ENCODE assay signal across 10 cellular contexts in the genomic region with DNA sequence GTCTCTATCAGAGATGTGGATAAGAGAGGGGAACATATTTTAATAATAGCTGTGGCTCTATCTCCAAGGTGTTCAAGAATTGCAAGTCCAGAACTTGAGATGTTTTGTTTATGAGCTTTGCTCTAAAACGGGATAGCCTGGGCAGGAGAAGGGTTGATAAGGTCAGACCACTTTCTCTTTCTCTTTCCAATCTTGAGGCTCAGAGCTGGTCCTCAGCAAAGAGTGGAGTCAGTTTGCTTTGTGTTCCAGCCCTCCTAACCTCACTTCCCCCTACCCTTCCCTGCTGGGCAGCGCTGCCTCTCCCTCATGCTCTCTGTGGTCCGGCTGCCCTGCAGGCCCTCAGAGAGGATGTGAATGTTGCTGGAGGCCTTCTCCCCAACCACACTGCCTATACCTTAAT. TPM values are rescaled to one million over a fixed set of nuclear protein-coding genes. Genes with fewer than 3 reads are reported as not detected.
A peak's percentile ranks its signal among the peaks of the same experiment; 100 is the strongest.
DNase-seq lines count a peak whose midpoint lies in the region; ATAC-seq and TF ChIP-seq lines count a peak whose summit lies in the region.
"Had no signal": no experiment of that assay in that cellular context is flagged by ENCODE, and none has a peak within 500 bp of the region (broad histone marks: within the 10 kb centered on the region; RNA-seq: fewer than 3 reads in every experiment).

No MANE protein-coding gene starts in this region.

- H3K56ac ChIP-seq in H9 (ENCODE audit: insufficient read length, low read depth, low read length) = no peak overlapping the region

- intact Hi-C loops in activated T-helper 2 cell treated with anti-CD3 and anti-CD28 coated beads, Interferon-gamma antibody, Interleukin-2, Interleukin-4, amounts not matched to agents 10 μg/mL and 5 μg/mL and 100 μg/mL, durations not matched to agents 14 hours and 24 hours and 36 hours (cut with micrococcal nuclease) = no loop called here
- intact Hi-C loops in breast epithelium (cut with DNase I; ENCODE audit: low total_unique reads) = no loop called here

- no peak overlapping the region for H2BK12ac ChIP-seq in H9 (ENCODE audit: insufficient read length, low read depth, low read length)

- H3K9me3 ChIP-seq in H9 (ENCODE audit: control insufficient read depth, low read depth, low read length) (no peaks in the 10 kb centered on the region), breast epithelium (no peaks in the 10 kb centered on the region)

- H2BK15ac ChIP-seq in H9 (ENCODE audit: low read depth, low read length) = no peak overlapping the region

- H4K91ac ChIP-seq in H9 (ENCODE audit: insufficient read length, low read depth, low read length) = no peak overlapping the region

- TF ChIP-seq CTCF in H9 (conservative IDR thresholded peaks at IDR 0.05) (no peak), breast epithelium (IDR thresholded peaks at IDR 0.05) (no peak)

- H3K4me2 ChIP-seq in H9 (ENCODE audit: insufficient read depth, insufficient read length, low read length) = no peak overlapping the region

- H3K18ac ChIP-seq in H9 (ENCODE audit: insufficient read length, low read depth, low read length) = no peak overlapping the region

- peak; percentile 32 to 57 for ATAC-seq in activated T-cell treated with anti-CD3 and anti-CD28 coated beads, Interleukin-2, amount 50 U/mL, for 72 hours (replicated peaks in 1 of 2)
- ATAC-seq in stimulated activated effector memory CD8-positive, alpha-beta T cell treated with anti-CD3 and anti-CD28 coated beads, Interleukin-12 subunit alpha, Interleukin-12 subunit beta, amount 100 ng/mL, for 72 hours = peak; percentile 31
- no peak for ATAC-seq in GM21737 (IDR thresholded peaks at IDR 0.05; ENCODE audit: unreplicated experiment)

- peak overlapping the region; percentile 41 to 53 for H3K4me3 Mint-ChIP-seq in activated T-cell treated with anti-CD3 and anti-CD28 coated beads, Interleukin-2, amount 50 U/mL, for 72 hours
- no peak overlapping the region for H3K4me3 Mint-ChIP-seq in activated T-helper 2 cell treated with anti-CD3 and anti-CD28 coated beads, Interferon-gamma antibody, Interleukin-2, Interleukin-4, amounts not matched to agents 10 μg/mL and 5 μg/mL and 100 μg/mL, durations not matched to agents 14 hours and 24 hours and 36 hours (ENCODE audit: low read depth)
- peak overlapping the region; percentile 36 for H3K4me3 Mint-ChIP-seq in stimulated activated effector memory CD8-positive, alpha-beta T cell treated with anti-CD3 and anti-CD28 coated beads, Interleukin-12 subunit alpha, Interleukin-12 subunit beta, amount 100 ng/mL, for 72 hours
- no peak overlapping the region for H3K4me3 Mint-ChIP-seq in H9

- H3K4ac ChIP-seq in H9 (ENCODE audit: low read depth, low read length) = no peak overlapping the region

- no peaks in the 10 kb centered on the region for H3K79me1 ChIP-seq in H9 (ENCODE audit: insufficient read depth, low read depth, low read length, poor library complexity, severe bottlenecking)

- H3K9ac ChIP-seq in H9 (ENCODE audit: extremely low read depth, insufficient read length, low read length) = no peak overlapping the region
- H3K9ac ChIP-seq: parathyroid adenoma had no signal

- H3K23me2 ChIP-seq in H9 (ENCODE audit: insufficient read length, low read depth, low read length, poor library complexity, severe bottlenecking) = no peaks in the 10 kb centered on the region

- no peaks in the 10 kb centered on the region for H3K27me3 Mint-ChIP-seq in activated T-cell treated with anti-CD3 and anti-CD28 coated beads, Interleukin-2, amount 50 U/mL, for 72 hours (ENCODE audit: low read depth)
- H3K27me3 Mint-ChIP-seq in activated T-helper 2 cell treated with anti-CD3 and anti-CD28 coated beads, Interferon-gamma antibody, Interleukin-2, Interleukin-4, amounts not matched to agents 10 μg/mL and 5 μg/mL and 100 μg/mL, durations not matched to agents 14 hours and 24 hours and 36 hours (ENCODE audit: low read depth) = no peaks in the 10 kb centered on the region
- peaks cover 1% of the 10 kb centered on the region for H3K27me3 Mint-ChIP-seq in H9 (ENCODE audit: low read depth)

- peaks cover 3 to 10% of the 10 kb centered on the region in 2 donors for H3K36me3 Mint-ChIP-seq in activated T-cell treated with anti-CD3 and anti-CD28 coated beads, Interleukin-2, amount 50 U/mL, for 72 hours (ENCODE audit: insufficient read depth in 2 of 2)
- peaks cover 25% of the 10 kb centered on the region for H3K36me3 Mint-ChIP-seq in activated T-helper 2 cell treated with anti-CD3 and anti-CD28 coated beads, Interferon-gamma antibody, Interleukin-2, Interleukin-4, amounts not matched to agents 10 μg/mL and 5 μg/mL and 100 μg/mL, durations not matched to agents 14 hours and 24 hours and 36 hours (ENCODE audit: low read depth)
- H3K36me3 Mint-ChIP-seq in stimulated activated effector memory CD8-positive, alpha-beta T cell treated with anti-CD3 and anti-CD28 coated beads, Interleukin-12 subunit alpha, Interleukin-12 subunit beta, amount 100 ng/mL, for 72 hours = peaks cover 33% of the 10 kb centered on the region
- no peaks in the 10 kb centered on the region for H3K36me3 Mint-ChIP-seq in H9 (ENCODE audit: insufficient read depth in 1 of 3, low read depth in 3 of 3)

- peak overlapping the region; percentile 21 for H3K27ac Mint-ChIP-seq in activated T-cell treated with anti-CD3 and anti-CD28 coated beads, Interleukin-2, amount 50 U/mL, for 72 hours
- H3K27ac Mint-ChIP-seq in activated T-helper 2 cell treated with anti-CD3 and anti-CD28 coated beads, Interferon-gamma antibody, Interleukin-2, Interleukin-4, amounts not matched to agents 10 μg/mL and 5 μg/mL and 100 μg/mL, durations not matched to agents 14 hours and 24 hours and 36 hours = peak overlapping the region; percentile 37
- peak overlapping the region; percentile 63 for H3K27ac Mint-ChIP-seq in stimulated activated effector memory CD8-positive, alpha-beta T cell treated with anti-CD3 and anti-CD28 coated beads, Interleukin-12 subunit alpha, Interleukin-12 subunit beta, amount 100 ng/mL, for 72 hours
- no peak overlapping the region; a peak in 1 of 7 replicates for H3K27ac Mint-ChIP-seq in H9

- no CpG with 5 or more reads among the region's 3 CpGs for WGBS in H9 (ENCODE audit: extremely low coverage, insufficient read length, low lambda C conversion rate)

- H3K9me3 Mint-ChIP-seq in activated T-cell treated with anti-CD3 and anti-CD28 coated beads, Interleukin-2, amount 50 U/mL, for 72 hours = no peaks in the 10 kb centered on the region
- H3K9me3 Mint-ChIP-seq in activated T-helper 2 cell treated with anti-CD3 and anti-CD28 coated beads, Interferon-gamma antibody, Interleukin-2, Interleukin-4, amounts not matched to agents 10 μg/mL and 5 μg/mL and 100 μg/mL, durations not matched to agents 14 hours and 24 hours and 36 hours = no peaks in the 10 kb centered on the region
- no peaks in the 10 kb centered on the region for H3K9me3 Mint-ChIP-seq in stimulated activated effector memory CD8-positive, alpha-beta T cell treated with anti-CD3 and anti-CD28 coated beads, Interleukin-12 subunit alpha, Interleukin-12 subunit beta, amount 100 ng/mL, for 72 hours
- H3K9me3 Mint-ChIP-seq in H9 = no peaks in the 10 kb centered on the region

- H3K4me1 ChIP-seq in H9 (ENCODE audit: insufficient read depth, low read length) (peaks cover 4% of the 10 kb centered on the region; the same call in 1 of the 2 replicates), breast epithelium (no peaks in the 10 kb centered on the region)
- H3K4me1 ChIP-seq: parathyroid adenoma had no signal

- H2BK120ac ChIP-seq in H9 (ENCODE audit: low read depth, low read length, poor library complexity, severe bottlenecking) = no peak overlapping the region

- no peak overlapping the region for H3K14ac ChIP-seq in H9 (ENCODE audit: insufficient read depth, low read length)

- H3T11ph ChIP-seq in H9 (ENCODE audit: low read length) = no peak overlapping the region

- H3K4me3 ChIP-seq in breast epithelium = no peak overlapping the region

- no peak overlapping the region for H4K5ac ChIP-seq in H9 (ENCODE audit: insufficient read length, low read depth, low read length)

- no peaks in the 10 kb centered on the region for H4K20me1 ChIP-seq in H9 (ENCODE audit: control insufficient read depth, insufficient read depth, insufficient read length)

- H2BK20ac ChIP-seq in H9 (ENCODE audit: low read depth, low read length, poor library complexity, severe bottlenecking) = no peak overlapping the region

- no peak overlapping the region for H2BK5ac ChIP-seq in H9 (ENCODE audit: insufficient read length, low read length)

- no peak overlapping the region for H3K27ac ChIP-seq in H9 (ENCODE audit: insufficient read length, low read depth, low read length)
- H3K27ac ChIP-seq in breast epithelium = no peak overlapping the region
- H3K27ac ChIP-seq: parathyroid adenoma had no signal

- no peaks in the 10 kb centered on the region for H3K36me3 ChIP-seq in breast epithelium

- no peak overlapping the region for H2AK5ac ChIP-seq in H9 (ENCODE audit: insufficient read length, low read length)

- no peak for DNase-seq in activated T-cell treated with anti-CD3 and anti-CD28 coated beads, Interleukin-2, amount 50 U/mL, for 72 hours
- DNase-seq in activated T-cell treated with anti-CD3 and anti-CD28 coated beads for 4 hours (no peak), KBM-7 (peak; percentile 59), H9 (no peak), breast epithelium (ENCODE audit: low spot score in 2 of 2) (no peak)
- DNase-seq in activated T-helper 2 cell treated with anti-CD3 and anti-CD28 coated beads, Interferon-gamma antibody, Interleukin-2, Interleukin-4, amounts not matched to agents 10 μg/mL and 5 μg/mL and 100 μg/mL, durations not matched to agents 14 hours and 24 hours and 36 hours (ENCODE audit: low spot score) = no peak
- DNase-seq in stimulated activated effector memory CD8-positive, alpha-beta T cell treated with anti-CD3 and anti-CD28 coated beads, Interleukin-12 subunit alpha, Interleukin-12 subunit beta, amount 100 ng/mL, for 72 hours (ENCODE audit: low spot score in 2 of 2) = no peak
- DNase-seq: NCI-H1092 treated with DMSO at 0.1 percent for 48 hours had no signal

- peaks cover 93% of the 10 kb centered on the region for H3K4me1 Mint-ChIP-seq in activated T-cell treated with anti-CD3 and anti-CD28 coated beads, Interleukin-2, amount 50 U/mL, for 72 hours (ENCODE audit: low read depth)
- peaks cover 56% of the 10 kb centered on the region for H3K4me1 Mint-ChIP-seq in activated T-helper 2 cell treated with anti-CD3 and anti-CD28 coated beads, Interferon-gamma antibody, Interleukin-2, Interleukin-4, amounts not matched to agents 10 μg/mL and 5 μg/mL and 100 μg/mL, durations not matched to agents 14 hours and 24 hours and 36 hours (ENCODE audit: low read depth)
- H3K4me1 Mint-ChIP-seq in stimulated activated effector memory CD8-positive, alpha-beta T cell treated with anti-CD3 and anti-CD28 coated beads, Interleukin-12 subunit alpha, Interleukin-12 subunit beta, amount 100 ng/mL, for 72 hours = peaks cover 62% of the 10 kb centered on the region
- peaks cover 32% of the 10 kb centered on the region in 2 experiments for H3K4me1 Mint-ChIP-seq in H9

- H3K23ac ChIP-seq in H9 (ENCODE audit: insufficient read length, low read depth, low read length) = no peak overlapping the region

- in situ Hi-C loops in KBM-7 (cut with MboI; ENCODE audit: low pct_unique_long_range_greater_than_20kb, low sequenced_read_pairs) = no loop called here

- TF ChIP-seq POLR2A in breast epithelium (IDR thresholded peaks at IDR 0.05) = no peak

- H3K79me2 ChIP-seq in H9 (ENCODE audit: insufficient read depth, low read length) = no peaks in the 10 kb centered on the region
- H3K79me2 ChIP-seq: parathyroid adenoma had no signal

- no peak overlapping the region for H4K8ac ChIP-seq in H9 (replicated peaks; ENCODE audit: insufficient read length, low read depth, low read length)

- no peaks in the 10 kb centered on the region for H3K27me3 ChIP-seq in H9 (ENCODE audit: insufficient read depth, low read length)
- no peaks in the 10 kb centered on the region for H3K27me3 ChIP-seq in breast epithelium

- H2AFZ ChIP-seq in H9 (ENCODE audit: low read length) = no peak overlapping the region
- H2AFZ ChIP-seq: parathyroid adenoma had no signal

RNA-seq across cellular contexts. Expression of a gene that starts 13.8 kb away (rescaled TPM):
- total RNA-seq in activated T-cell treated with anti-CD3 and anti-CD28 coated beads, Interleukin-2, amount 50 U/mL, for 72 hours = 10 to 100 TPM; 83.5 to 88.8 TPM
- total RNA-seq in activated T-helper 2 cell treated with anti-CD3 and anti-CD28 coated beads, Interferon-gamma antibody, Interleukin-2, Interleukin-4, amounts not matched to agents 10 μg/mL and 5 μg/mL and 100 μg/mL, durations not matched to agents 14 hours and 24 hours and 36 hours = 29.5 and 29.7 TPM in 2 replicates
- total RNA-seq in H9 (2021) (not detected in 2 replicates), breast epithelium (1 to 10 TPM; 2.7 to 7.9 (median 4.3) TPM)

Comparison
In these comparisons a context has a peak if more than half of its experiments do, and no peak if none do; other contexts are left out.
1. H3K27ac Mint-ChIP-seq: peak in activated T-cell treated with anti-CD3 and anti-CD28 coated beads, Interleukin-2, amount 50 U/mL, for 72 hours (single experiment), activated T-helper 2 cell treated with anti-CD3 and anti-CD28 coated beads, Interferon-gamma antibody, Interleukin-2, Interleukin-4, amounts not matched to agents 10 μg/mL and 5 μg/mL and 100 μg/mL, durations not matched to agents 14 hours and 24 hours and 36 hours (single experiment) and stimulated activated effector memory CD8-positive, alpha-beta T cell treated with anti-CD3 and anti-CD28 coated beads, Interleukin-12 subunit alpha, Interleukin-12 subunit beta, amount 100 ng/mL, for 72 hours (single experiment); none in H9 (0 of 3).
2. H3K4me3 Mint-ChIP-seq: peak in activated T-cell treated with anti-CD3 and anti-CD28 coated beads, Interleukin-2, amount 50 U/mL, for 72 hours (2 of 2) and stimulated activated effector memory CD8-positive, alpha-beta T cell treated with anti-CD3 and anti-CD28 coated beads, Interleukin-12 subunit alpha, Interleukin-12 subunit beta, amount 100 ng/mL, for 72 hours (single experiment); none in activated T-helper 2 cell treated with anti-CD3 and anti-CD28 coated beads, Interferon-gamma antibody, Interleukin-2, Interleukin-4, amounts not matched to agents 10 μg/mL and 5 μg/mL and 100 μg/mL, durations not matched to agents 14 hours and 24 hours and 36 hours (single experiment) and H9 (0 of 2).